Comparison of ENCODE assay signal across 8 cellular contexts in genomic region chr11:9015677-9016076, GRCh38. TPM values are rescaled to one million over a fixed set of nuclear protein-coding genes. Genes with fewer than 3 reads are reported as not detected.
DNase-seq lines count a peak whose midpoint lies in the region; FAIRE-seq lines count a peak whose summit lies in the region.

No MANE protein-coding gene starts in this region.

- H3K9me3 ChIP-seq in small intestine (ENCODE audit: control insufficient read depth, low read depth), result no peaks in the 10 kb centered on the region

- no peak for FAIRE-seq in small intestine (lab: Jason Lieb, UNC)

- H3K4me1 ChIP-seq in small intestine (ENCODE audit: control insufficient read depth in 2 of 2, insufficient read depth in 1 of 2, low read depth in 1 of 2, low read length in 1 of 2), result peaks cover 0 to 3% of the 10 kb centered on the region in 2 donors

- no peaks in the 10 kb centered on the region; the same call in 1 of the 2 replicates for H3K27me3 ChIP-seq in H7 (ENCODE audit: control insufficient read depth, insufficient read depth, low read length)
- H3K27me3 ChIP-seq in small intestine (ENCODE audit: control insufficient read depth in 2 of 2, insufficient read depth in 2 of 2, low read length in 2 of 2), result no peaks in the 10 kb centered on the region

- H3K27ac ChIP-seq in small intestine (ENCODE audit: low read depth in 1 of 2, low read length in 1 of 2), result no peak overlapping the region

- DNase-seq in DMS79 treated with DMSO at 0.1 percent for 48 hours (lab: John Stamatoyannopoulos, UW) (peak; percentile 65), H7 (peak; percentile 82), NCI-H146 treated with DMSO at 0.1 percent for 48 hours (lab: John Stamatoyannopoulos, UW; ENCODE audit: unreplicated experiment) (peak; percentile 62), T-helper 2 cell (peak in 4 of 5 experiments; percentile 19 to 80 (median 30)), astrocyte of the hippocampus (ENCODE audit: low read depth, low spot score) (peak; percentile 85), hypothalamus (lab: John Stamatoyannopoulos, UW) (peak in 37 of 51 donors; percentile 9 to 69 (median 45)), small intestine (peak; percentile 73), NCI-H1048 (lab: John Stamatoyannopoulos, UW) (no peak)

- 5 to 18% (median 6%) methylated on average over 4 of the region's 4 CpGs for WGBS in small intestine, 3 donors

- H3K36me3 ChIP-seq in H7 (replicated peaks; ENCODE audit: control insufficient read depth, insufficient read depth, low read length) (no peaks in the 10 kb centered on the region), small intestine (ENCODE audit: control insufficient read depth in 2 of 2, insufficient read depth in 2 of 2, low read length in 2 of 2) (no peaks in the 10 kb centered on the region)

- H3K4me3 ChIP-seq in H7 (ENCODE audit: insufficient read depth, low read depth, low read length) (no peak overlapping the region), small intestine (ENCODE audit: low read depth in 1 of 2, low read length in 2 of 2) (no peak overlapping the region)

RNA-seq across cellular contexts. Expression of gene NRIP3, which starts 11.9 kb away (rescaled TPM):
- total RNA-seq in H7 (2014; rRNA removed; shearing (Covaris generic)), result 1.9 and 5.0 TPM in 2 replicates
- under 1 TPM in 1 of 3 donors, not detected in 2; 0.70 TPM for polyA plus RNA-seq in small intestine

RNA-seq across cellular contexts. Expression of gene TMEM9B, which starts 51.4 kb away (rescaled TPM):
- 8.5 and 9.9 TPM in 2 replicates for total RNA-seq in H7 (2014; rRNA removed; shearing (Covaris generic))
- 10 to 100 TPM; 31.3 to 45.7 (median 45.4) TPM for polyA plus RNA-seq in small intestine
